9 cellular contexts compared by ENCODE assay signal in the genomic region with DNA sequence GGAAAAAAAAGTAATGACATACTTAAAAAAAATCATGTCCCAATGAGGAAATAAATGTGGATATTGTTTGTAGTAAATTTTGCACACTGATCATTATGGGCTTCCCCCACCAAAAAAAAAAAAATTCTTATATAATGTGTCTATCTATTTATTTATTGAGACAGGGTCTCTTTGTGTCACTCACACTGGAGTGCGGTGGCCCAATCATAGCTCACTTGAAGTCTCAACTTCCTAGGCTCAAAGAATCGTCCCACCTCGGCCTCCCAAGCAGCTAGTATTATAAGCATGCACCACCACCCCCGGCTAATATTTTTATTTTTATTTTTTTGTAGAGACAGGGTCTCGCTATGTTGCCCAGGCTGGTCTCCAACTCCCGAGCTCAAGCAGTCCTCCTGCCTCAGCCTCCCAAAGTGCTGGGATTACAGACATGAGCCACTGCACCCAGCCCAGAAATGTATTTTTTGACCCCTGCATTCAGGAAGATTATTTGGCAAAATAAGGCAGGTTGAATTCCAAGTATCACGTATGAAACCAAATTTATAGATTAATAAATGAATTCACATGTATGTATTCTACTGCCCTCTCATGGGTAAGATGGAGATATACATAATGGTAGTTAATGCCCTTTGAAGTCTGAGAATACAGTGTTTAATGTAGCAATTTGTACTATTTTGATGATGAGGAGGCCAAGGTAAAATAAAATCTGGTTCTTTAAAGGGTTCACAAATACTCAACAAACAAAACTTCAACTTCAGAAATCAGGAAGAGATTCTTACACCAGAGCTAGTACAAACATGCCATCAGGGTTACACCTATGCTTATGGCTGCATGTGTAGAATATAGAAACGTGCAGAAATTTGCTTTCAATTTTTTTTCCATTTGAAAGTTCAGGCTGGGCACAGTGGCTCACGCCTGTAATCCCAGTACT. TPM values are rescaled to one million over a fixed set of nuclear protein-coding genes. Genes with fewer than 3 reads are reported as not detected.
DNase-seq lines count a peak whose midpoint lies in the region; ATAC-seq, FAIRE-seq and TF ChIP-seq lines count a peak whose summit lies in the region.
"Had no signal": no experiment of that assay in that cellular context is flagged by ENCODE, and none has a peak within 500 bp of the region (broad histone marks: within the 10 kb centered on the region; RNA-seq: fewer than 3 reads in every experiment).

No MANE protein-coding gene starts in this region.

- H3K36me3 ChIP-seq in ascending aorta = no peaks in the 10 kb centered on the region

- no peak for TF ChIP-seq EP300 in Ishikawa (IDR thresholded peaks at IDR 0.05; ENCODE audit: borderline replicate concordance)

- peaks cover 52% of the 10 kb centered on the region for H3K27me3 Mint-ChIP-seq in mesothelial cell of epicardium (ENCODE audit: low read depth)

- peaks cover 7% of the 10 kb centered on the region for H3K4me1 Mint-ChIP-seq in mesothelial cell of epicardium

- H3K9me3 ChIP-seq in ascending aorta = no peaks in the 10 kb centered on the region

- H3K27ac ChIP-seq in ascending aorta = no peak overlapping the region

- no peaks in the 10 kb centered on the region for H3K4me1 ChIP-seq in ascending aorta

- FAIRE-seq in D721Med (lab: Jason Lieb, UNC) = peak; percentile 38

- no peaks in the 10 kb centered on the region for H3K9me3 Mint-ChIP-seq in mesothelial cell of epicardium

- no peaks in the 10 kb centered on the region for H3K36me3 Mint-ChIP-seq in mesothelial cell of epicardium

- no peaks in the 10 kb centered on the region for H3K27me3 ChIP-seq in ascending aorta

- no peak overlapping the region for H3K4me3 Mint-ChIP-seq in mesothelial cell of epicardium

- peak; percentile 46 for TF ChIP-seq CTCF in D721Med (IDR thresholded peaks at IDR 0.05; ENCODE audit: insufficient read depth, missing control alignments)
- peak in 2 of 3 experiments; percentile 5 to 17 for TF ChIP-seq CTCF in ascending aorta (IDR thresholded peaks at IDR 0.05)
- peak; percentile 49 for TF ChIP-seq CTCF in mesothelial cell of epicardium (IDR thresholded peaks at IDR 0.05; ENCODE audit: unreplicated experiment)

- DNase-seq in D721Med (ENCODE audit: insufficient read length, low spot score) = no peak
- no peak for DNase-seq in ascending aorta (ENCODE audit: low spot score in 2 of 2)
- DNase-seq in mesothelial cell of epicardium (ENCODE audit: low spot score in 2 of 2, unreplicated experiment in 2 of 2) = no peak
- DNase-seq in T1000 (lab: John Stamatoyannopoulos, UW) = no peak
- DNase-seq in T-helper 9 cell = no peak
- DNase-seq: occipital lobe had no signal

- peak overlapping the region in 1 of 2 donors; percentile 94 for H3K4me3 ChIP-seq in ascending aorta

- ATAC-seq in HG03469 (IDR thresholded peaks at IDR 0.05; ENCODE audit: unreplicated experiment) (no peak), GM19328 (IDR thresholded peaks at IDR 0.05; ENCODE audit: unreplicated experiment) (no peak)

- TF ChIP-seq RAD21 in Ishikawa (IDR thresholded peaks at IDR 0.05; ENCODE audit: low read depth) = peak; percentile 44; the same call in 1 of the 2 replicates

- H3K27ac Mint-ChIP-seq in mesothelial cell of epicardium = no peak overlapping the region

- intact Hi-C loops in ascending aorta (cut with DNase I) = loop anchor here (5.0 to 10.0 kb wide), 3 partner anchors 159 to 414 kb away; partner anchors contain the start of genes TRIM33 and TSPAN2

TF ChIP-seq in Ishikawa, 13 proteins besides CTCF, POLR2A, EP300 and RAD21:
- TF ChIP-seq NFIC (IDR thresholded peaks at IDR 0.05) = no peak
TF ChIP-seq in Ishikawa: peak in this region for 0.

RNA-seq across cellular contexts. Expression of gene DENND2C, which starts 1.4 kb away (rescaled TPM):
- 5.4 TPM for total RNA-seq in ascending aorta
- total RNA-seq in mesothelial cell of epicardium = 2.2 to 2.4 TPM (median 2.3 TPM) in 3 replicates

RNA-seq across cellular contexts. Expression of gene AMPD1, which starts 24.1 kb away (rescaled TPM):
- total RNA-seq in ascending aorta = not detected
- total RNA-seq in mesothelial cell of epicardium = not detected in 3 replicates
- total RNA-seq: occipital lobe had no signal

RNA-seq across cellular contexts. Expression of gene NRAS, which starts 45.3 kb away (rescaled TPM):
- total RNA-seq in ascending aorta = 10.7 TPM
- 39.8 to 40.0 TPM (median 39.8 TPM) in 3 replicates for total RNA-seq in mesothelial cell of epicardium
